22 cellular contexts compared by ENCODE assay signal in genomic region chr5:159345861-159346260, GRCh38. TPM values are rescaled to one million over a fixed set of nuclear protein-coding genes. Genes with fewer than 3 reads are reported as not detected.
"Had no signal": no experiment of that assay in that cellular context is flagged by ENCODE, and none has a peak within 500 bp of the region (broad histone marks: within the 10 kb centered on the region; RNA-seq: fewer than 3 reads in every experiment).

No MANE protein-coding gene starts in this region.

- H3K27ac Mint-ChIP-seq: activated CD4-positive, alpha-beta T cell treated with anti-CD3 and anti-CD28 coated beads, Interleukin-2, amount 10 ng/mL, durations not matched to agents 7 days and 5 days; activated T-cell treated with anti-CD3 and anti-CD28 coated beads, Interleukin-2, amount 50 U/mL, for 72 hours; naive thymus-derived CD8-positive, alpha-beta T cell had no signal

- DNase-seq: activated CD4-positive, alpha-beta T cell treated with anti-CD3 and anti-CD28 coated beads, Interleukin-2, amount 10 ng/mL, durations not matched to agents 7 days and 5 days; activated CD4-positive, CD25-positive, alpha-beta regulatory T cell; activated effector memory CD4-positive, alpha-beta T cell treated with anti-CD3 and anti-CD28 coated beads, Interleukin-2, amount 50 U/mL, for 16 hours; activated naive CD4-positive, alpha-beta T cell treated with anti-CD3 and anti-CD28 coated beads, Interleukin-2, amount 50 U/mL, for 16 hours; activated T-cell treated with anti-CD3 and anti-CD28 coated beads, Interleukin-2, amount 50 U/mL, for 72 hours; erythroblast; heart right ventricle; naive thymus-derived CD8-positive, alpha-beta T cell; posterior cingulate gyrus; sigmoid colon; stimulated activated CD4-positive, alpha-beta T cell treated with anti-CD3 and anti-CD28 coated beads, Interleukin-4, amount 100 ng/mL, for 4 hours; stimulated activated naive CD4-positive, alpha-beta T cell; thyroid gland had no signal

- H3K4me3 Mint-ChIP-seq: activated CD4-positive, alpha-beta T cell treated with anti-CD3 and anti-CD28 coated beads, Interleukin-2, amount 10 ng/mL, durations not matched to agents 7 days and 5 days; activated T-cell treated with anti-CD3 and anti-CD28 coated beads, Interleukin-2, amount 50 U/mL, for 72 hours; naive thymus-derived CD8-positive, alpha-beta T cell; T-helper 2 cell treated with Interferon-gamma antibody and Interleukin-4, amounts not matched to agents 5 μg/mL and 100 μg/mL, for 36 hours had no signal

- ATAC-seq: activated T-cell treated with anti-CD3 and anti-CD28 coated beads, Interleukin-2, amount 50 U/mL, for 72 hours; naive thymus-derived CD8-positive, alpha-beta T cell had no signal

RNA-seq across cellular contexts. Expression of gene IL12B, which starts 15.6 kb away (rescaled TPM):
- total RNA-seq: activated CD4-positive, alpha-beta T cell treated with anti-CD3 and anti-CD28 coated beads, Interleukin-2, amount 10 ng/mL, durations not matched to agents 7 days and 5 days; activated CD8-positive, alpha-beta memory T cell treated with anti-CD3 and anti-CD28 coated beads for 36 hours; activated T-cell treated with anti-CD3 and anti-CD28 coated beads, Interleukin-2, amount 50 U/mL, for 72 hours; ascending aorta; breast epithelium; gastrocnemius medialis; heart right ventricle; lower leg skin; mesenteric fat pad; naive thymus-derived CD8-positive, alpha-beta T cell; renal cortical epithelial cell; sigmoid colon; thyroid gland; ureter had no signal
